8 cellular contexts compared by ENCODE assay signal in the genomic region with DNA sequence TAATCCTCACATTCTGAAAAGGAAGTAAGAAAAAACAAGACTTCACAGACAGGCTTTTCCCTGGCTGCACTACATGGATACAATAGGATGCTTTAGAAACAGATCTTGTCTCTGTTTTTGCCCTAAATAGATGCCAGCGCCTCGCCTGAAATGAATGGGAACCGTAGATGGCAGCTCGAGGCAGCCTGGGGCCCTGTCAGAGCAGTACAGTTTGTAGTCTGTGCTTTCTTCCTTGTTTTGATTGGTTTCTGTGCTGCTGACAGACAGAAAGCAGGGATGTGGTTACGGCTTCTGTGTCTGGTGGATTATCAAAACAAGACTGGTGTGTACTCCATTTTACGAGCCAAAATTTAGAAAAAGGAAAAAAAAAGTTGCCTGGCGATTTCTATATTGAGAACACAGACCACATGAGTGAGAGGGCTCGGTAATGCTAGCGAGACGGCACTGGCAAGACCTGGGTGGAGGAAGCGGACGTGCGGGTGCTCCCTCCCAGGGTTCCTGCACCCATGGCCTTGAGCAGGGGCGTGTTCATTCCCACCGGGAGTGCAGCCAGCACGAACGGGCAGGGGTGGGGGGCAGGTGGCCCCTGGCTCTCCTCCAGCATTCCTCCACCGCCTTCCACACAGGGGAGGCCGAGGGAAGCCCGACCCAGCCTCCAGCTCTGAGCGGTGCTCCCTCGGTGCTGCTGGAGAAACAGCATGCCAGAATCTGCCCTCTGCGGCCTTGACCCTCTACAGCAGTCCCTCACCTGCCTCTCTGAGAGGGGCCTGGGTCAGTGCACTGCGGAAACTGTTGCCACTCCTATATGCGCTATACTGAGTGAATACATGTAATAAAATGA. TPM values are rescaled to one million over a fixed set of nuclear protein-coding genes. Genes with fewer than 3 reads are reported as not detected.
DNase-seq lines count a peak whose midpoint lies in the region; ATAC-seq and TF ChIP-seq lines count a peak whose summit lies in the region.

No MANE protein-coding gene starts in this region.

- no peak for TF ChIP-seq CTCF in RWPE1 (conservative IDR thresholded peaks at IDR 0.05; ENCODE audit: low read depth)

- DNase-seq in RWPE1 (ENCODE audit: low spot score) (peak; percentile 8), Right ventricle myocardium inferior (ENCODE audit: missing footprints) (peak; percentile 80), pons (ENCODE audit: low spot score) (peak; percentile 96), NCI-H146 (lab: John Stamatoyannopoulos, UW) (no peak), NCI-H1092 (lab: John Stamatoyannopoulos, UW) (no peak)

- peaks cover 16% of the 10 kb centered on the region for H3K36me3 Mint-ChIP-seq in activated naive CD4-positive, alpha-beta T cell treated with anti-CD3 and anti-CD28 coated beads, Interleukin-2, amount 50 U/mL, for 24 hours

- H3K27me3 Mint-ChIP-seq in activated naive CD4-positive, alpha-beta T cell treated with anti-CD3 and anti-CD28 coated beads, Interleukin-2, amount 50 U/mL, for 24 hours, result no peaks in the 10 kb centered on the region

- H3K4me3 Mint-ChIP-seq in activated naive CD4-positive, alpha-beta T cell treated with anti-CD3 and anti-CD28 coated beads, Interleukin-2, amount 50 U/mL, for 24 hours, result peak overlapping the region; percentile 90

- peak overlapping the region; percentile 98 for H3K27ac Mint-ChIP-seq in activated naive CD4-positive, alpha-beta T cell treated with anti-CD3 and anti-CD28 coated beads, Interleukin-2, amount 50 U/mL, for 24 hours

- intact Hi-C loops in Right ventricle myocardium inferior (cut with DNase I), result no loop called here

- POLR2A ChIA-PET in RWPE1 (lab: Yijun Ruan, JAX; ENCODE audit: low non-redundant PET), result no interaction called here

- ATAC-seq in GM18511 (IDR thresholded peaks at IDR 0.05; ENCODE audit: unreplicated experiment), result peak; percentile 54
- peak; percentile 43 for ATAC-seq in HG02884 (IDR thresholded peaks at IDR 0.05; ENCODE audit: unreplicated experiment)
- ATAC-seq in Right ventricle myocardium inferior, result peak; percentile 77

- CTCF ChIA-PET in RWPE1 (lab: Yijun Ruan, JAX), result no interaction called here

- H3K27ac ChIP-seq in RWPE1, result no peak overlapping the region

- H3K9me3 Mint-ChIP-seq in activated naive CD4-positive, alpha-beta T cell treated with anti-CD3 and anti-CD28 coated beads, Interleukin-2, amount 50 U/mL, for 24 hours, result peaks cover 6% of the 10 kb centered on the region

- peaks cover 93% of the 10 kb centered on the region for H3K4me1 Mint-ChIP-seq in activated naive CD4-positive, alpha-beta T cell treated with anti-CD3 and anti-CD28 coated beads, Interleukin-2, amount 50 U/mL, for 24 hours

RNA-seq across cellular contexts. Expression of gene C1QTNF9, which starts 37.5 kb away (rescaled TPM):
- total RNA-seq in Right ventricle myocardium inferior, result 4.5 TPM

Comparison
In these comparisons a context has a peak if more than half of its experiments do, and no peak if none do; other contexts are left out.
1. DNase-seq: peak in RWPE1 (single experiment), Right ventricle myocardium inferior (single experiment) and pons (single experiment); none in NCI-H146 (single experiment) and NCI-H1092 (single experiment).
2. Peak in every context shown above with its lines, with median percentiles within 50 percentile points of each other: ATAC-seq.